13 cellular contexts compared by ENCODE assay signal in genomic region chr9:36993933-36994764, GRCh38. TPM values are rescaled to one million over a fixed set of nuclear protein-coding genes. Genes with fewer than 3 reads are reported as not detected.
DNase-seq lines count a peak whose midpoint lies in the region; ATAC-seq and TF ChIP-seq lines count a peak whose summit lies in the region.
"Had no signal": no experiment of that assay in that cellular context is flagged by ENCODE, and none has a peak within 500 bp of the region (broad histone marks: within the 10 kb centered on the region; RNA-seq: fewer than 3 reads in every experiment).

No MANE protein-coding gene starts in this region.

- no peak for TF ChIP-seq POLR2A in breast epithelium (IDR thresholded peaks at IDR 0.05)

- H3K4me3 Mint-ChIP-seq in HFFc6, result no peak overlapping the region
- peak overlapping the region; percentile 5 for H3K4me3 Mint-ChIP-seq in stimulated activated naive CD8-positive, alpha-beta T cell treated with anti-CD3 and anti-CD28 coated beads, Interleukin-15, Interleukin-2, amounts not matched to agents 100 ng/mL and 50 ng/mL, for 24 hours
- H3K4me3 Mint-ChIP-seq: natural killer cell treated with Interleukin-12 subunit alpha and Interleukin-12 subunit beta and Interleukin-15 and Interleukin-18, amount 100 ng/mL, for 72 hours had no signal

- H3K36me3 ChIP-seq in SK-N-SH (replicated peaks in 1 of 2; ENCODE audit: control insufficient read depth in 1 of 2, insufficient read depth in 2 of 2, low read length in 1 of 2) (no peaks in the 10 kb centered on the region), PC-3 (ENCODE audit: low read depth, low read length) (no peaks in the 10 kb centered on the region; the same call in 1 of the 2 replicates), WERI-Rb-1 (peaks cover 60% of the 10 kb centered on the region), breast epithelium (no peaks in the 10 kb centered on the region)

- H4K20me1 ChIP-seq in SK-N-SH (ENCODE audit: insufficient read depth), result no peaks in the 10 kb centered on the region
- no peaks in the 10 kb centered on the region for H4K20me1 ChIP-seq in PC-3 (ENCODE audit: low read length)

- TF ChIP-seq CTCF in SK-N-SH (IDR thresholded peaks at IDR 0.05) (no peak), HFFc6 (IDR thresholded peaks at IDR 0.05) (peak; percentile 8; the same call in 1 of the 2 replicates), PC-3 (conservative IDR thresholded peaks at IDR 0.05; ENCODE audit: low read depth, low read length) (no peak), WERI-Rb-1 (IDR thresholded peaks at IDR 0.05; ENCODE audit: low read depth, low read length) (no peak), breast epithelium (IDR thresholded peaks at IDR 0.05) (no peak)

- H2AFZ ChIP-seq in SK-N-SH (ENCODE audit: low read depth) (no peak overlapping the region), PC-3 (ENCODE audit: low read length) (no peak overlapping the region)

- H3K27ac ChIP-seq in SK-N-SH (ENCODE audit: low read depth in 2 of 2, low read length in 1 of 2) (peak overlapping the region in 1 of 2 experiments; percentile 11; a peak in 1 of 4 replicates), PC-3 (ENCODE audit: low read length) (no peak overlapping the region), WERI-Rb-1 (no peak overlapping the region), breast epithelium (no peak overlapping the region)
- H3K27ac ChIP-seq: 22Rv1 had no signal

- H3K4me3 ChIP-seq in SK-N-SH (ENCODE audit: low read depth in 2 of 2, low read length in 1 of 2) (no peak overlapping the region), PC-3 (ENCODE audit: low read length) (no peak overlapping the region), WERI-Rb-1 (ENCODE audit: low read depth, low read length) (no peak overlapping the region), breast epithelium (no peak overlapping the region)

- ATAC-seq in SK-N-SH treated with all-trans-retinoic acid at 6 μM for 48 hours (no peak), HG03460 (IDR thresholded peaks at IDR 0.05; ENCODE audit: unreplicated experiment) (peak; percentile 62), PC-3 (no peak)

- H3K79me2 ChIP-seq in SK-N-SH (ENCODE audit: insufficient read depth) (no peaks in the 10 kb centered on the region), PC-3 (ENCODE audit: low read length) (no peaks in the 10 kb centered on the region)

- H3K9me3 ChIP-seq in SK-N-SH (no peaks in the 10 kb centered on the region), PC-3 (ENCODE audit: low read length) (no peaks in the 10 kb centered on the region), WERI-Rb-1 (ENCODE audit: severe bottlenecking) (no peaks in the 10 kb centered on the region), breast epithelium (peaks cover 5 to 11% of the 10 kb centered on the region in 2 donors)

- no peaks in the 10 kb centered on the region for H3F3A ChIP-seq in SK-N-SH (replicated peaks; ENCODE audit: insufficient read depth)
- no peaks in the 10 kb centered on the region for H3F3A ChIP-seq in PC-3 (ENCODE audit: low read length, unreplicated experiment)

- peaks cover 21% of the 10 kb centered on the region for H3K9me3 Mint-ChIP-seq in HFFc6
- peaks cover 13% of the 10 kb centered on the region for H3K9me3 Mint-ChIP-seq in stimulated activated naive CD8-positive, alpha-beta T cell treated with anti-CD3 and anti-CD28 coated beads, Interleukin-15, Interleukin-2, amounts not matched to agents 100 ng/mL and 50 ng/mL, for 24 hours

- BruUV-seq in PC-3 (replicated peaks; lab: Mats Ljungman, UMichigan), result no TSS peak

- H3K27ac Mint-ChIP-seq in HFFc6, result no peak overlapping the region
- peak overlapping the region; percentile 80 for H3K27ac Mint-ChIP-seq in stimulated activated naive CD8-positive, alpha-beta T cell treated with anti-CD3 and anti-CD28 coated beads, Interleukin-15, Interleukin-2, amounts not matched to agents 100 ng/mL and 50 ng/mL, for 24 hours
- H3K27ac Mint-ChIP-seq: natural killer cell treated with Interleukin-12 subunit alpha and Interleukin-12 subunit beta and Interleukin-15 and Interleukin-18, amount 100 ng/mL, for 72 hours had no signal

- H3K9me2 ChIP-seq in SK-N-SH, result no peaks in the 10 kb centered on the region
- H3K9me2 ChIP-seq in PC-3 (replicated peaks; ENCODE audit: low read length), result no peaks in the 10 kb centered on the region

- intact Hi-C loops in PC-3 (cut with micrococcal nuclease) (no loop called here), breast epithelium (cut with DNase I; ENCODE audit: low total_unique reads) (no loop called here)

- CTCF ChIA-PET in SK-N-SH (lab: Yijun Ruan, JAX), result interaction anchor here (7.3 kb wide), 1 partner anchor 120 kb away, joined by 53 read pairs; no protein-coding TSS in a partner anchor
- CTCF ChIA-PET in PC-3 (lab: Charles Lee), result interaction anchor here (0.7 kb wide), 1 partner anchor 45 kb away, joined by 5 read pairs; no protein-coding TSS in a partner anchor

- H3K4me1 ChIP-seq in SK-N-SH (ENCODE audit: control insufficient read depth in 1 of 2, insufficient read depth in 2 of 2, low read depth in 1 of 2, low read length in 1 of 2) (peaks cover 0 to 24% of the 10 kb centered on the region in 2 experiments; a peak in 3 of 4 replicates), PC-3 (ENCODE audit: insufficient read depth, low read length) (peaks cover 13% of the 10 kb centered on the region), breast epithelium (no peaks in the 10 kb centered on the region)

- DNase-seq in SK-N-SH, result peak; percentile 50
- DNase-seq in HFFc6, result no peak
- no peak for DNase-seq in PC-3
- no peak for DNase-seq in WERI-Rb-1
- no peak for DNase-seq in breast epithelium (ENCODE audit: low spot score in 2 of 2)
- DNase-seq: cortex of kidney had no signal

- peaks cover 21% of the 10 kb centered on the region for H3K4me1 Mint-ChIP-seq in HFFc6 (ENCODE audit: low read depth)
- peaks cover 31% of the 10 kb centered on the region for H3K4me1 Mint-ChIP-seq in stimulated activated naive CD8-positive, alpha-beta T cell treated with anti-CD3 and anti-CD28 coated beads, Interleukin-15, Interleukin-2, amounts not matched to agents 100 ng/mL and 50 ng/mL, for 24 hours (ENCODE audit: low read depth)

- H3K9ac ChIP-seq in SK-N-SH, result no peak overlapping the region
- no peak overlapping the region for H3K9ac ChIP-seq in PC-3 (ENCODE audit: low read length)

- TF ChIP-seq RAD21 in SK-N-SH (IDR thresholded peaks at IDR 0.05; ENCODE audit: low read length), result no peak

- POLR2A ChIA-PET in SK-N-SH (lab: Yijun Ruan, JAX) (interaction anchor here (0.6 kb wide), 1 partner anchor 158 kb away, joined by 3 read pairs; no protein-coding TSS in a partner anchor), PC-3 (lab: Charles Lee; ENCODE audit: unreplicated experiment) (no interaction called here)

- peaks cover 20% of the 10 kb centered on the region for H3K27me3 Mint-ChIP-seq in HFFc6 (ENCODE audit: insufficient read depth)
- peaks cover 35% of the 10 kb centered on the region for H3K27me3 Mint-ChIP-seq in stimulated activated naive CD8-positive, alpha-beta T cell treated with anti-CD3 and anti-CD28 coated beads, Interleukin-15, Interleukin-2, amounts not matched to agents 100 ng/mL and 50 ng/mL, for 24 hours

- peaks cover 2% of the 10 kb centered on the region; the same call in 1 of the 2 replicates for H3K27me3 ChIP-seq in SK-N-SH (ENCODE audit: insufficient read depth)
- H3K27me3 ChIP-seq in PC-3 (ENCODE audit: low read length), result no peaks in the 10 kb centered on the region
- no peaks in the 10 kb centered on the region for H3K27me3 ChIP-seq in WERI-Rb-1 (ENCODE audit: insufficient read depth, low read depth, severe bottlenecking)
- H3K27me3 ChIP-seq in breast epithelium, result peaks cover 0 to 51% of the 10 kb centered on the region in 2 donors

- peak in 1 of 2 experiments; percentile 32; a peak in 1 of 4 replicates for TF ChIP-seq EP300 in SK-N-SH (IDR thresholded peaks at IDR 0.05; ENCODE audit: borderline replicate concordance in 1 of 2, low read depth in 1 of 2, low read length in 1 of 2)

- WGBS in SK-N-SH (ENCODE audit: low lambda C conversion rate), result 54% methylated on average over 17 of the region's 19 CpGs

- peaks cover 20% of the 10 kb centered on the region for H3K36me3 Mint-ChIP-seq in HFFc6 (ENCODE audit: low read depth)
- peaks cover 16% of the 10 kb centered on the region for H3K36me3 Mint-ChIP-seq in stimulated activated naive CD8-positive, alpha-beta T cell treated with anti-CD3 and anti-CD28 coated beads, Interleukin-15, Interleukin-2, amounts not matched to agents 100 ng/mL and 50 ng/mL, for 24 hours (ENCODE audit: low read depth)

- H3K4me2 ChIP-seq in SK-N-SH (no peak overlapping the region), PC-3 (ENCODE audit: low read length) (no peak overlapping the region)

TF ChIP-seq in SK-N-SH, 30 proteins besides CTCF, POLR2A, EP300 and RAD21:
- no peak for TF ChIP-seq MEF2A (IDR thresholded peaks at IDR 0.05; ENCODE audit: borderline replicate concordance, low read depth)
- TF ChIP-seq TCF12 (IDR thresholded peaks at IDR 0.05), result no peak
- TF ChIP-seq FOSL2 (IDR thresholded peaks at IDR 0.05; ENCODE audit: borderline replicate concordance, low read depth), result no peak
- peak; percentile 41; the same call in 1 of the 2 replicates for TF ChIP-seq GATA2 (CRISPR knock-in tag; IDR thresholded peaks at IDR 0.05)
- no peak for TF ChIP-seq USF1 (IDR thresholded peaks at IDR 0.05; ENCODE audit: borderline replicate concordance, low read depth)

TF ChIP-seq in SK-N-SH treated with all-trans-retinoic acid at 6 μM for 48 hours, 23 proteins besides CTCF, POLR2A, EP300 and RAD21:
- TF ChIP-seq ZFP30 (CRISPR knock-in tag; IDR thresholded peaks at IDR 0.05) (no peak), ZNF565 (CRISPR knock-in tag; conservative IDR thresholded peaks at IDR 0.05; ENCODE audit: low read depth) (no peak), ISL1 (CRISPR knock-in tag; IDR thresholded peaks at IDR 0.05) (no peak), ZC3H10 (CRISPR knock-in tag; IDR thresholded peaks at IDR 0.05) (no peak), TOX (CRISPR knock-in tag; IDR thresholded peaks at IDR 0.05; ENCODE audit: borderline replicate concordance) (no peak), TCF4 (CRISPR knock-in tag; IDR thresholded peaks at IDR 0.05; ENCODE audit: borderline replicate concordance) (no peak), GLIS3 (CRISPR knock-in tag; IDR thresholded peaks at IDR 0.05) (no peak)

RNA-seq across cellular contexts. Expression of gene PAX5, which starts 39.9 kb away (rescaled TPM):
- 0.05 and 0.15 TPM in 2 replicates for polyA plus RNA-seq in SK-N-SH (2012; rRNA removed)
- polyA plus RNA-seq in SK-N-SH (2012; cell fraction: cytosol; rRNA removed), result 0.04 and 0.22 TPM in 2 replicates
- polyA plus RNA-seq in SK-N-SH (2012; cell fraction: nucleus; rRNA removed), result 0.05 and 0.10 TPM in 2 replicates
- not detected for total RNA-seq in HFFc6 (2021; fragmentation: NEBNext Ultra II Directional; extraction: Animal tissue kit (Norgen Biotek cat#: 25700))
- 0.52 TPM in 1 of 2 replicates, not detected in the other for total RNA-seq in PC-3 (2014; rRNA removed)
- under 1 TPM in 1 of 3 donors, not detected in 2; 0.59 TPM for total RNA-seq in breast epithelium
- total RNA-seq: M059J, RPMI7951 had no signal
